In the genomic region with DNA sequence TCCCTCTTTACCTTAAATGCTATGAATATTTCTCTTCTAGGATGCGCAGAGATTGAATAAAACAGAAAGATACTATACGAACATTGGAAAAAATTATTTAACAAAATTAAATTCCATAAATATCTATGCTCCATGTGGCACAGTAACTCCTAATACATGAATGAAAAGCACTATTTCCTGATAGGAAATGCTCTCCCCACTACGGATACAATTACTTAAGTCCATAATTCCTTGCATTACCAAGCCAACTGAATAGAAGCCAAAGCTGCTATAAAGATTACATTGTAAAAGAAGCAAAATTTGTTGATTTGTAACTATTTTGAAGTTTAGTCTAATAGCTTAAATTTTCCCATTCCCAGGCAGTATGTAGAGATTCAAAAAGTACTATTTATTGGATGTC, we compare ENCODE assay signal across 21 cellular contexts.
"Had no signal": no experiment of that assay in that cellular context is flagged by ENCODE, and none has a peak within 500 bp of the region (broad histone marks: within the 10 kb centered on the region; RNA-seq: fewer than 3 reads in every experiment).

No MANE protein-coding gene starts in this region.

- H3K4me1 ChIP-seq: left ventricle myocardium inferior, tibial nerve, vagina had no signal

- H3K4me3 ChIP-seq: left ventricle myocardium inferior, lung, mucosa of descending colon, ovary, skin epidermis, tibial nerve, vagina had no signal

- DNase-seq: hypothalamus; immature natural killer cell; islet precursor cell; left ventricle myocardium inferior; midbrain; mucosa of descending colon; naive thymus-derived CD4-positive, alpha-beta T cell; ovary; retina; right cardiac atrium; stimulated activated CD4-positive, alpha-beta T cell treated with anti-CD3 and anti-CD28 coated beads, Interleukin-12 subunit alpha, Interleukin-12 subunit beta, amount 100 ng/mL, for 4 hours; stimulated activated CD4-positive, alpha-beta T cell treated with anti-CD3 and anti-CD28 coated beads, Interleukin-15, amount 100 ng/mL, for 24 hours; stimulated activated CD4-positive, alpha-beta T cell treated with anti-CD3 and anti-CD28 coated beads, Interleukin-2, amount 100 ng/mL, for 24 hours; stimulated activated CD4-positive, alpha-beta T cell treated with anti-CD3 and anti-CD28 coated beads, Interleukin-4, amount 100 ng/mL, for 1 hour; stimulated activated naive B cell treated with anti-CD40 and anti-IgM and Interleukin-4, amounts not matched to agents 10 μg/mL and 1 μg/mL and 100 μg/mL, for 72 hours had no signal

- H3K9me3 ChIP-seq: left ventricle myocardium inferior, mucosa of descending colon, ovary, tibial nerve, vagina had no signal

- ATAC-seq: mucosa of descending colon; naive thymus-derived CD4-positive, alpha-beta T cell; natural killer cell treated with Interleukin-12 subunit alpha and Interleukin-12 subunit beta and Interleukin-15 and Interleukin-18, amount 100 ng/mL, for 72 hours; right cardiac atrium; sciatic nerve; stimulated activated naive B cell treated with anti-CD40 and anti-IgM and Interleukin-4, amounts not matched to agents 10 μg/mL and 1 μg/mL and 100 μg/mL, for 72 hours had no signal

- H3K36me3 ChIP-seq: left ventricle myocardium inferior, ovary, tibial nerve, vagina had no signal

- H3K27ac ChIP-seq: left ventricle myocardium inferior, ovary, skin epidermis, tibial nerve, vagina had no signal

- H3K27me3 ChIP-seq: ovary, tibial nerve, vagina had no signal
